13 cellular contexts compared by ENCODE assay signal in the genomic region with DNA sequence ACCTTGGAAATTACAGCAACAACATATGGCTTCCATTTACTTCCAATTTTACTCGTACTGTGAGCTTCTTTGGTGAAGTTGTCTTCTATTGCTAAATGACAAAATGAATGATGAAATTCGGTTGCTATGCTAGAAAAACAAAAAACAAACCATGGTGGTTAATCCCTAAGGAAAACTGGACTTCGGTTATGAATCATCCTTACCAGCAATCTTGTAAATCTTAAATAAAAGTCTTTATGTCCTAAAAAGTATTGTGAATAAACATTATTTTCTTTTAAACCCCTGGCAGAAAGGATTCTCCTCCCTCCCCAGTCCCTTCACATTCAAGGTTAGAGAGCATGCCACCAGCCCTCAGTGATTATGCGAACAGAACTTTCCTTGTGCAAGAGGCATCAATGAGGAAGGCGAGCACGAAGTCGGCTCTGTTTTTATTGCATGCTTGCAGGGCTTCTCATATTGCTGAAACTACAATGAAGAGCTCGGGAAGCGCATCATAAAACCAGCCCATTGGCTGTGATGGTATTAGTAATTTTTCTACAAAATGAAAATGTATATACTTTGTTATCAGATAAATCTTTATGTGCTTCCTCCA.
DNase-seq lines count a peak whose midpoint lies in the region; ATAC-seq, FAIRE-seq and TF ChIP-seq lines count a peak whose summit lies in the region.
"Had no signal": no experiment of that assay in that cellular context is flagged by ENCODE, and none has a peak within 500 bp of the region (broad histone marks: within the 10 kb centered on the region; RNA-seq: fewer than 3 reads in every experiment).

No MANE protein-coding gene starts in this region.

- no peak for ATAC-seq in HG02763 (IDR thresholded peaks at IDR 0.05; ENCODE audit: unreplicated experiment)
- ATAC-seq: stimulated activated naive B cell treated with anti-CD40 and anti-IgM and Interleukin-4, amounts not matched to agents 10 μg/mL and 1 μg/mL and 100 μg/mL, for 72 hours had no signal

- BruUV-seq in endothelial cell of umbilical vein (replicated peaks; lab: Mats Ljungman, UMichigan): no TSS peak

- dilution Hi-C loops in endothelial cell of umbilical vein (cut with MboI; ENCODE audit: extremely low pct_ligation_motif_present, low sequenced_read_pairs): no loop called here

- no peak overlapping the region for H2AFZ ChIP-seq in endothelial cell of umbilical vein (ENCODE audit: low read depth, low read length)

- POLR2A ChIA-PET in endothelial cell of umbilical vein (lab: Charles Lee): no interaction called here

- peaks cover 5% of the 10 kb centered on the region for H3K4me1 Mint-ChIP-seq in neural crest cell
- H3K4me1 Mint-ChIP-seq: activated B cell treated with CpG ODN at 0.5 μM for 24 hours; CD4-positive, CD25-positive, alpha-beta regulatory T cell; stimulated activated naive B cell treated with anti-CD40 and anti-IgM and Interleukin-4, amounts not matched to agents 10 μg/mL and 1 μg/mL and 100 μg/mL, for 72 hours had no signal

- H3K4me2 ChIP-seq in endothelial cell of umbilical vein (ENCODE audit: insufficient read depth, low read length): peak overlapping the region; percentile 45

- no peaks in the 10 kb centered on the region for H3K9me3 Mint-ChIP-seq in neural crest cell
- H3K9me3 Mint-ChIP-seq: activated B cell treated with CpG ODN at 0.5 μM for 24 hours; stimulated activated naive B cell treated with anti-CD40 and anti-IgM and Interleukin-4, amounts not matched to agents 10 μg/mL and 1 μg/mL and 100 μg/mL, for 72 hours had no signal

- no peaks in the 10 kb centered on the region for H3K27me3 Mint-ChIP-seq in neural crest cell (ENCODE audit: low read depth)
- H3K27me3 Mint-ChIP-seq: activated B cell treated with CpG ODN at 0.5 μM for 24 hours; CD4-positive, CD25-positive, alpha-beta regulatory T cell; stimulated activated naive B cell treated with anti-CD40 and anti-IgM and Interleukin-4, amounts not matched to agents 10 μg/mL and 1 μg/mL and 100 μg/mL, for 72 hours had no signal

- no peaks in the 10 kb centered on the region for H3K9me3 ChIP-seq in endothelial cell of umbilical vein (replicated peaks; ENCODE audit: control insufficient read depth, insufficient read depth, low read length)
- H3K9me3 ChIP-seq in kidney (ENCODE audit: control insufficient read depth in 1 of 2, low read length in 2 of 2): no peaks in the 10 kb centered on the region

- H3K27ac Mint-ChIP-seq in neural crest cell (ENCODE audit: unreplicated experiment): peak overlapping the region; percentile 15
- H3K27ac Mint-ChIP-seq: activated B cell treated with CpG ODN at 0.5 μM for 24 hours; activated naive CD8-positive, alpha-beta T cell; CD4-positive, CD25-positive, alpha-beta regulatory T cell; stimulated activated naive B cell treated with anti-CD40 and anti-IgM and Interleukin-4, amounts not matched to agents 10 μg/mL and 1 μg/mL and 100 μg/mL, for 72 hours had no signal

- peak overlapping the region; percentile 75 for H3K27ac ChIP-seq in endothelial cell of umbilical vein (ENCODE audit: insufficient read depth, low read depth, low read length)
- H3K27ac ChIP-seq in kidney (ENCODE audit: low read depth in 2 of 2, low read length in 2 of 2): no peak overlapping the region

- H3K4me3 Mint-ChIP-seq in neural crest cell: peak overlapping the region; percentile 77
- H3K4me3 Mint-ChIP-seq: activated B cell treated with CpG ODN at 0.5 μM for 24 hours; activated naive CD8-positive, alpha-beta T cell; CD4-positive, CD25-positive, alpha-beta regulatory T cell; stimulated activated naive B cell treated with anti-CD40 and anti-IgM and Interleukin-4, amounts not matched to agents 10 μg/mL and 1 μg/mL and 100 μg/mL, for 72 hours had no signal

- FAIRE-seq in endothelial cell of umbilical vein (lab: Jason Lieb, UNC) (peak; percentile 83), kidney (lab: Jason Lieb, UNC) (no peak)
- FAIRE-seq: H54 had no signal

- H3K9ac ChIP-seq in endothelial cell of umbilical vein (replicated peaks; ENCODE audit: extremely low read depth, insufficient read depth, low read length) (peak overlapping the region; percentile 40), kidney (ENCODE audit: low read length in 2 of 2) (no peak overlapping the region)

- no peaks in the 10 kb centered on the region for H3K27me3 ChIP-seq in endothelial cell of umbilical vein (ENCODE audit: control insufficient read depth in 2 of 2, insufficient read depth in 2 of 2, low read length in 2 of 2)

- H3K4me1 ChIP-seq in endothelial cell of umbilical vein (ENCODE audit: control insufficient read depth, extremely low read depth, insufficient read depth, low read length) (peaks cover 42% of the 10 kb centered on the region), kidney (ENCODE audit: control insufficient read depth in 1 of 2, insufficient read depth in 1 of 2, low read depth in 1 of 2, low read length in 2 of 2) (no peaks in the 10 kb centered on the region)

- CTCF ChIA-PET in endothelial cell of umbilical vein (lab: Charles Lee): interaction anchor here (0.8 to 1.9 kb wide), 6 partner anchors 10 to 544 kb away, joined by 3 to 9 read pairs (median 4); no protein-coding TSS in a partner anchor

- no peaks in the 10 kb centered on the region for H3K9me1 ChIP-seq in endothelial cell of umbilical vein (replicated peaks; ENCODE audit: control insufficient read depth, extremely low read depth, insufficient read depth, low read length)

- H3K79me2 ChIP-seq in endothelial cell of umbilical vein (ENCODE audit: control insufficient read depth, insufficient read depth, low read length): peaks cover 64% of the 10 kb centered on the region

- TF ChIP-seq CTCF in AG09319 (IDR thresholded peaks at IDR 0.05; ENCODE audit: low read depth, low read length): no peak
- TF ChIP-seq CTCF in endothelial cell of umbilical vein (IDR thresholded peaks at IDR 0.05; ENCODE audit: extremely low read depth in 1 of 2, insufficient read depth in 1 of 2, low read depth in 1 of 2, low read length in 2 of 2): no peak
- no peak for TF ChIP-seq CTCF in neural crest cell (conservative IDR thresholded peaks at IDR 0.05)
- TF ChIP-seq CTCF in kidney (IDR thresholded peaks at IDR 0.05; ENCODE audit: borderline replicate concordance, extremely low read depth, insufficient read depth): no peak

- peak; percentile 90 for DNase-seq in AG09319 (ENCODE audit: extremely low read depth, low read depth)
- peak; percentile 56 for DNase-seq in NCI-H446 treated with DMSO at 0.1 percent for 48 hours (lab: John Stamatoyannopoulos, UW)
- DNase-seq in endothelial cell of umbilical vein (ENCODE audit: low read depth, low spot score): peak; percentile 88
- DNase-seq in neural crest cell (ENCODE audit: low read depth, low spot score): peak; percentile 8
- no peak for DNase-seq in ureter (ENCODE audit: low spot score)
- DNase-seq in RPMI8226: no peak
- DNase-seq in kidney: no peak
- DNase-seq: activated B cell treated with CpG ODN at 0.5 μM for 24 hours; CD4-positive, CD25-positive, alpha-beta regulatory T cell; stimulated activated naive B cell treated with anti-CD40 and anti-IgM and Interleukin-4, amounts not matched to agents 10 μg/mL and 1 μg/mL and 100 μg/mL, for 72 hours had no signal

- H3K36me3 ChIP-seq in endothelial cell of umbilical vein (ENCODE audit: control insufficient read depth in 2 of 2, extremely low read depth in 1 of 2, insufficient read depth in 2 of 2, low read length in 2 of 2) (peaks cover 3% of the 10 kb centered on the region in 2 experiments), kidney (ENCODE audit: control insufficient read depth in 1 of 2, insufficient read depth in 2 of 2, low read length in 2 of 2) (no peaks in the 10 kb centered on the region)

- TF ChIP-seq POLR2A in endothelial cell of umbilical vein (IDR thresholded peaks at IDR 0.05; ENCODE audit: low read depth, low read length): no peak

- H3K36me3 Mint-ChIP-seq in neural crest cell (ENCODE audit: low read depth): no peaks in the 10 kb centered on the region
- H3K36me3 Mint-ChIP-seq: activated naive CD8-positive, alpha-beta T cell; CD4-positive, CD25-positive, alpha-beta regulatory T cell; stimulated activated naive B cell treated with anti-CD40 and anti-IgM and Interleukin-4, amounts not matched to agents 10 μg/mL and 1 μg/mL and 100 μg/mL, for 72 hours had no signal

- intact Hi-C loops in endothelial cell of umbilical vein (cut with micrococcal nuclease) (loop anchor here (1.0 to 10.0 kb wide), 4 partner anchors 10 to 606 kb away; no protein-coding TSS in a partner anchor), kidney (cut with DNase I) (no loop called here)

- H3K4me3 ChIP-seq in endothelial cell of umbilical vein (replicated peaks in 1 of 3; ENCODE audit: insufficient read depth in 1 of 3, low read depth in 1 of 3, low read length in 3 of 3) (no peak overlapping the region), kidney (ENCODE audit: low read length in 2 of 2) (no peak overlapping the region)

- H4K20me1 ChIP-seq in endothelial cell of umbilical vein (replicated peaks; ENCODE audit: control insufficient read depth, extremely low read depth, insufficient read depth, low read length): no peaks in the 10 kb centered on the region

TF ChIP-seq in endothelial cell of umbilical vein, 7 proteins besides CTCF, POLR2A, EP300 and RAD21:
- TF ChIP-seq JUN (IDR thresholded peaks at IDR 0.05; ENCODE audit: borderline replicate concordance, insufficient read depth, insufficient read length, low read depth) (peak; percentile 57), FOS (IDR thresholded peaks at IDR 0.05; ENCODE audit: borderline replicate concordance, insufficient read depth, low read length) (peak; percentile 26), GATA2 (IDR thresholded peaks at IDR 0.05; ENCODE audit: insufficient read depth, insufficient read length, low read depth, low read length) (peak; percentile 55), EZH2 (IDR thresholded peaks at IDR 0.05; ENCODE audit: borderline replicate concordance, low read depth, low read length, severe bottlenecking) (no peak)

Comparison
In these comparisons a context has a peak if more than half of its experiments do, and no peak if none do; other contexts are left out.
1. DNase-seq: peak in AG09319 (single experiment), NCI-H446 treated with DMSO at 0.1 percent for 48 hours (single experiment), endothelial cell of umbilical vein (single experiment) and neural crest cell (single experiment); none in ureter (single experiment), RPMI8226 (single experiment) and kidney (single experiment).